29 cellular contexts compared by ENCODE assay signal in genomic region chr3:58285334-58285733, GRCh38. TPM values are rescaled to one million over a fixed set of nuclear protein-coding genes. Genes with fewer than 3 reads are reported as not detected.
A peak's percentile ranks its signal among the peaks of the same experiment; 100 is the strongest.
DNase-seq lines count a peak whose midpoint lies in the region; ATAC-seq and TF ChIP-seq lines count a peak whose summit lies in the region.
"Had no signal": no experiment of that assay in that cellular context is flagged by ENCODE, and none has a peak within 500 bp of the region (broad histone marks: within the 10 kb centered on the region; RNA-seq: fewer than 3 reads in every experiment).

No MANE protein-coding gene starts in this region.

- TF ChIP-seq CTCF in heart left ventricle (IDR thresholded peaks at IDR 0.05), result no peak

- no peaks in the 10 kb centered on the region for H3K9me3 ChIP-seq in heart left ventricle
- H3K9me3 ChIP-seq: BE2C, SJCRH30 had no signal

- peaks cover 0 to 5% (median 0%) of the 10 kb centered on the region in 12 donors for H3K4me1 ChIP-seq in heart left ventricle
- H3K4me1 ChIP-seq: BE2C, SJCRH30 had no signal

- H3K36me3 ChIP-seq in heart left ventricle, result peaks cover 0 to 75% (median 32%) of the 10 kb centered on the region in 9 donors
- H3K36me3 ChIP-seq: BE2C, SJCRH30 had no signal

- CTCF ChIA-PET in activated naive CD4-positive, alpha-beta T cell treated with anti-CD3 and anti-CD28 coated beads, Interleukin-2, amount 10 ng/mL, durations not matched to agents 7 days and 5 days (lab: Charles Lee), result no interaction called here

- no peaks in the 10 kb centered on the region for H3K27me3 ChIP-seq in heart left ventricle
- H3K27me3 ChIP-seq: BE2C, SJCRH30 had no signal

- H3K4me3 Mint-ChIP-seq in activated naive CD4-positive, alpha-beta T cell treated with anti-CD3 and anti-CD28 coated beads, Interleukin-2, amount 10 ng/mL, durations not matched to agents 7 days and 5 days, result no peak overlapping the region
- H3K4me3 Mint-ChIP-seq: CD14-positive monocyte; CD8-positive, alpha-beta memory T cell had no signal

- H3K36me3 Mint-ChIP-seq in activated naive CD4-positive, alpha-beta T cell treated with anti-CD3 and anti-CD28 coated beads, Interleukin-2, amount 10 ng/mL, durations not matched to agents 7 days and 5 days, result peaks cover 2% of the 10 kb centered on the region
- peaks cover 0 to 5% of the 10 kb centered on the region in 2 donors for H3K36me3 Mint-ChIP-seq in activated naive CD4-positive, alpha-beta T cell treated with anti-CD3 and anti-CD28 coated beads, Interleukin-2, amount 50 U/mL, for 72 hours

- H3K27me3 Mint-ChIP-seq in activated naive CD4-positive, alpha-beta T cell treated with anti-CD3 and anti-CD28 coated beads, Interleukin-2, amount 10 ng/mL, durations not matched to agents 7 days and 5 days, result no peaks in the 10 kb centered on the region
- H3K27me3 Mint-ChIP-seq: CD8-positive, alpha-beta memory T cell had no signal

- no peak overlapping the region for H3K4me3 ChIP-seq in heart left ventricle
- H3K4me3 ChIP-seq: GM12878, SJCRH30 had no signal

- H3K27ac Mint-ChIP-seq in activated naive CD4-positive, alpha-beta T cell treated with anti-CD3 and anti-CD28 coated beads, Interleukin-2, amount 10 ng/mL, durations not matched to agents 7 days and 5 days, result no peak overlapping the region
- H3K27ac Mint-ChIP-seq in activated naive CD4-positive, alpha-beta T cell treated with anti-CD3 and anti-CD28 coated beads, Interleukin-2, amount 50 U/mL, for 72 hours, result peak overlapping the region in 1 of 2 donors; percentile 83

- no peak for TF ChIP-seq POLR2A in heart left ventricle (IDR thresholded peaks at IDR 0.05)

- intact Hi-C loops in heart left ventricle (cut with DNase I), result no loop called here
- intact Hi-C loops in head of caudate nucleus (cut with DNase I), result no loop called here

- H3K27ac ChIP-seq in heart left ventricle, result peak overlapping the region in 4 of 12 donors; percentile 0 to 19 (median 15)
- H3K27ac ChIP-seq in temporal lobe (ENCODE audit: low read depth, low read length), result peak overlapping the region; percentile 53
- H3K27ac ChIP-seq: 22Rv1, SJCRH30 had no signal

- WGBS in heart left ventricle, 4 donors, result 44 to 59% (median 51%) methylated on average over 7 of the region's 7 CpGs

- DNase-seq in activated naive CD4-positive, alpha-beta T cell treated with anti-CD3 and anti-CD28 coated beads, Interleukin-2, amount 10 ng/mL, durations not matched to agents 7 days and 5 days, result peak; percentile 13
- DNase-seq in activated naive CD4-positive, alpha-beta T cell treated with anti-CD3 and anti-CD28 coated beads, Interleukin-2, amount 50 U/mL, for 72 hours (ENCODE audit: low spot score in 2 of 2), result no peak
- DNase-seq in heart left ventricle, result no peak
- DNase-seq in islet precursor cell, result peak; percentile 33
- no peak for DNase-seq in head of caudate nucleus
- DNase-seq in iPS-NIHi11 (ENCODE audit: low spot score), result no peak
- DNase-seq: ACHN; BE2C; CD8-positive, alpha-beta memory T cell; DMS 273 treated with DMSO at 0.1 percent for 48 hours; DMS79; EL; GDM1; Kasumi-1; NCI-H1092 treated with DMSO at 0.1 percent for 48 hours; NCI-H1436; NCI-H187; NCI-H2081 treated with DMSO at 0.1 percent for 48 hours; NCI-H2171 treated with DMSO at 0.1 percent for 48 hours; NCI-H345; NCI-H524; NCI-H774; SJCRH30 had no signal

- no peaks in the 10 kb centered on the region for H3K4me1 Mint-ChIP-seq in activated naive CD4-positive, alpha-beta T cell treated with anti-CD3 and anti-CD28 coated beads, Interleukin-2, amount 10 ng/mL, durations not matched to agents 7 days and 5 days
- H3K4me1 Mint-ChIP-seq: CD14-positive monocyte; CD8-positive, alpha-beta memory T cell had no signal

- no peaks in the 10 kb centered on the region for H3K9me3 Mint-ChIP-seq in activated naive CD4-positive, alpha-beta T cell treated with anti-CD3 and anti-CD28 coated beads, Interleukin-2, amount 10 ng/mL, durations not matched to agents 7 days and 5 days
- no peaks in the 10 kb centered on the region for H3K9me3 Mint-ChIP-seq in activated naive CD4-positive, alpha-beta T cell treated with anti-CD3 and anti-CD28 coated beads, Interleukin-2, amount 50 U/mL, for 72 hours
- H3K9me3 Mint-ChIP-seq: CD14-positive monocyte; CD8-positive, alpha-beta memory T cell had no signal

- ATAC-seq in activated naive CD4-positive, alpha-beta T cell treated with anti-CD3 and anti-CD28 coated beads, Interleukin-2, amount 50 U/mL, for 72 hours, result no peak
- ATAC-seq in heart left ventricle, result peak; percentile 69 to 87 (median 80)
- ATAC-seq in HG02678 (IDR thresholded peaks at IDR 0.05; ENCODE audit: unreplicated experiment), result no peak
- ATAC-seq: GM12878, HCT116 had no signal

RNA-seq across cellular contexts. Expression of gene RPP14, which starts 20.7 kb away (rescaled TPM):
- total RNA-seq in activated naive CD4-positive, alpha-beta T cell treated with anti-CD3 and anti-CD28 coated beads, Interleukin-2, amount 50 U/mL, for 72 hours, result 10 to 100 TPM; 14.7 to 16.8 TPM
- total RNA-seq in heart left ventricle (10 to 100 TPM in 8 of 9 donors, 1 to 10 TPM in 1; 9.6 to 32.4 (median 24.0) TPM), temporal lobe (13.3 TPM)
- 10 to 100 TPM; 18.6 to 27.9 TPM for polyA plus RNA-seq in heart left ventricle

RNA-seq across cellular contexts. Expression of gene HTD2, which starts 21.0 kb away (rescaled TPM):
- 10 to 100 TPM in 1 of 2 donors, 1 to 10 TPM in 1; 8.5 to 10.3 TPM for total RNA-seq in activated naive CD4-positive, alpha-beta T cell treated with anti-CD3 and anti-CD28 coated beads, Interleukin-2, amount 50 U/mL, for 72 hours
- 10 to 100 TPM in 6 of 9 donors, 1 to 10 TPM in 3; 5.7 to 21.6 (median 12.4) TPM for total RNA-seq in heart left ventricle
- 10 to 100 TPM in 1 of 2 donors, 1 to 10 TPM in 1; 2.7 to 19.0 TPM for polyA plus RNA-seq in heart left ventricle
- 9.3 TPM for total RNA-seq in temporal lobe

RNA-seq across cellular contexts. Expression of gene PXK, which starts 47.4 kb away (rescaled TPM):
- 10 to 100 TPM; 15.0 to 27.4 TPM for total RNA-seq in activated naive CD4-positive, alpha-beta T cell treated with anti-CD3 and anti-CD28 coated beads, Interleukin-2, amount 50 U/mL, for 72 hours
- total RNA-seq in heart left ventricle (10 to 100 TPM in 7 of 9 donors, 1 to 10 TPM in 2; 8.2 to 24.3 (median 13.6) TPM), temporal lobe (20.4 TPM)
- 10 to 100 TPM in 1 of 2 donors, 1 to 10 TPM in 1; 3.4 to 12.1 TPM for polyA plus RNA-seq in heart left ventricle

RNA-seq across cellular contexts. Expression of gene ABHD6, which starts 47.7 kb away (rescaled TPM):
- total RNA-seq in activated naive CD4-positive, alpha-beta T cell treated with anti-CD3 and anti-CD28 coated beads, Interleukin-2, amount 50 U/mL, for 72 hours, result 1 to 10 TPM; 3.5 to 5.5 TPM
- total RNA-seq in heart left ventricle (10 to 100 TPM in 3 of 9 donors, 1 to 10 TPM in 6; 6.0 to 14.6 (median 6.9) TPM), temporal lobe (21.1 TPM)
- polyA plus RNA-seq in heart left ventricle, result 1 to 10 TPM; 2.9 to 8.0 TPM

Comparison
In these comparisons a context has a peak if more than half of its experiments do, and no peak if none do; other contexts are left out.
1. DNase-seq: peak in activated naive CD4-positive, alpha-beta T cell treated with anti-CD3 and anti-CD28 coated beads, Interleukin-2, amount 10 ng/mL, durations not matched to agents 7 days and 5 days (single experiment) and islet precursor cell (single experiment); none in activated naive CD4-positive, alpha-beta T cell treated with anti-CD3 and anti-CD28 coated beads, Interleukin-2, amount 50 U/mL, for 72 hours (0 of 2), heart left ventricle (0 of 5), head of caudate nucleus (0 of 42) and iPS-NIHi11 (single experiment).
2. ATAC-seq: peak in heart left ventricle (4 of 4); none in activated naive CD4-positive, alpha-beta T cell treated with anti-CD3 and anti-CD28 coated beads, Interleukin-2, amount 50 U/mL, for 72 hours (0 of 2) and HG02678 (single experiment).